25 cellular contexts compared by ENCODE assay signal in genomic region chrX:150239946-150240642, GRCh38.
"Had no signal": no experiment of that assay in that cellular context is flagged by ENCODE, and none has a peak within 500 bp of the region (broad histone marks: within the 10 kb centered on the region; RNA-seq: fewer than 3 reads in every experiment).

No MANE protein-coding gene starts in this region.

- ATAC-seq: activated CD4-positive, alpha-beta T cell treated with anti-CD3 and anti-CD28 coated beads for 36 hours; activated naive CD4-positive, alpha-beta T cell treated with anti-CD3 and anti-CD28 coated beads, Interleukin-2, amount 50 U/mL, for 72 hours; body of pancreas; PC-3 had no signal

- DNase-seq: activated CD4-positive, alpha-beta memory T cell treated with anti-CD3 and anti-CD28 coated beads, Interleukin-2, amount 10 ng/mL, durations not matched to agents 7 days and 5 days; activated CD4-positive, alpha-beta T cell treated with anti-CD3 and anti-CD28 coated beads for 36 hours; activated gamma-delta T cell treated with Interleukin-2 at 50 U/mL for 16 hours; activated naive CD4-positive, alpha-beta T cell treated with anti-CD3 and anti-CD28 coated beads for 36 hours; activated T-cell treated with anti-CD3 and anti-CD28 coated beads, Interleukin-2, amount 50 U/mL, for 24 hours; adrenal gland; body of pancreas; MM.1S; MV-4-11; NCI-H1092; NCI-H1436 treated with DMSO at 0.1 percent for 48 hours; NCI-H1694 treated with DMSO at 0.1 percent for 48 hours; NCI-H2029; NCI-H345; NCI-H524 treated with DMSO at 0.1 percent for 48 hours; NCI-H748 treated with DMSO at 0.1 percent for 48 hours; NK-92 treated with Interleukin-12 subunit alpha and Interleukin-12 subunit beta, amount 100 ng/mL, for 24 hours; PC-3; Peyer's patch; RPMI8226; SIG-M5; T1000 had no signal

- H3K4me3 ChIP-seq: adrenal gland, body of pancreas, breast epithelium, Peyer's patch had no signal

- H3K36me3 ChIP-seq: adrenal gland, breast epithelium, Peyer's patch had no signal

- H3K4me2 ChIP-seq: KMS-11 had no signal

- H3K9me3 ChIP-seq: adrenal gland, body of pancreas, breast epithelium, Peyer's patch had no signal

- H3K27me3 ChIP-seq: adrenal gland, body of pancreas, Peyer's patch had no signal

- H3K9ac ChIP-seq: KMS-11 had no signal

- H3K4me1 ChIP-seq: adrenal gland, body of pancreas, breast epithelium, Peyer's patch had no signal

- H3K27ac ChIP-seq: adrenal gland, body of pancreas, breast epithelium, KMS-11, Peyer's patch had no signal
